Comparison of ENCODE assay signal across 8 cellular contexts in genomic region chr1:39788758-39789570, GRCh38. TPM values are rescaled to one million over a fixed set of nuclear protein-coding genes. Genes with fewer than 3 reads are reported as not detected.
DNase-seq lines count a peak whose midpoint lies in the region; ATAC-seq lines count a peak whose summit lies in the region.

BMP8B (minus strand) TSS chr1:39788865; CDS start chr1:39788485, 380 bp downstream.

- H3K4me2 ChIP-seq in skeletal muscle satellite cell (ENCODE audit: low read length), result peak within 1 kb of the TSS; percentile 69

- peak; percentile 58 for ATAC-seq in GM19351 (IDR thresholded peaks at IDR 0.05; ENCODE audit: unreplicated experiment)

- no peaks in the 10 kb centered on the region for H3K36me3 ChIP-seq in iPS-20b (ENCODE audit: insufficient read depth, low read depth, low read length)
- no peaks in the 10 kb centered on the region for H3K36me3 ChIP-seq in skeletal muscle satellite cell (ENCODE audit: insufficient read depth, low read length)

- H3K4me3 ChIP-seq in iPS-20b (ENCODE audit: low read length), result peak within 1 kb of the TSS; percentile 58; the same call in 1 of the 2 replicates
- peak within 1 kb of the TSS; percentile 59 for H3K4me3 ChIP-seq in skeletal muscle satellite cell (ENCODE audit: low read length)

- no peaks in the 10 kb centered on the region for H3K9me3 ChIP-seq in iPS-20b (ENCODE audit: insufficient read depth, low read depth, low read length)
- no peaks in the 10 kb centered on the region for H3K9me3 ChIP-seq in skeletal muscle satellite cell (replicated peaks; ENCODE audit: low read length)

- H3K27ac ChIP-seq in iPS-20b (ENCODE audit: low read length), result no peak within 1 kb of the TSS

- H3K4me1 ChIP-seq in iPS-20b (ENCODE audit: insufficient read depth, low read length) (no peaks in the 10 kb centered on the region), skeletal muscle satellite cell (ENCODE audit: control insufficient read depth, insufficient read depth, low read length) (peaks cover 9% of the 10 kb centered on the region)

- H3K9ac ChIP-seq in iPS-20b (ENCODE audit: low read depth, low read length) (no peak within 1 kb of the TSS), skeletal muscle satellite cell (ENCODE audit: low read depth, low read length) (no peak within 1 kb of the TSS)

- DNase-seq in CD1c-positive myeloid dendritic cell (ENCODE audit: extremely low spot score) (peak; percentile 81), LoVo (ENCODE audit: low spot score) (peak; percentile 74), SKM-1 (lab: John Stamatoyannopoulos, UW; ENCODE audit: unreplicated experiment) (peak; percentile 29), anterior cingulate cortex (lab: John Stamatoyannopoulos, UW) (peak in 37 of 58 donors; percentile 2 to 65 (median 40))
- no peak for DNase-seq in effector CD8-positive, alpha-beta T cell (lab: John Stamatoyannopoulos, UW)

- peaks cover 79% of the 10 kb centered on the region for H3K27me3 ChIP-seq in iPS-20b (ENCODE audit: insufficient read depth, low read length)
- H3K27me3 ChIP-seq in skeletal muscle satellite cell (ENCODE audit: control insufficient read depth, insufficient read depth, low read length), result peaks cover 35% of the 10 kb centered on the region

RNA-seq across cellular contexts. Expression of gene BMP8B, which starts in this region (rescaled TPM):
- total RNA-seq in skeletal muscle satellite cell (2012; rRNA removed), result under 0.01 TPM in 2 replicates
